ENCODE assay signal across 24 cellular contexts in the genomic region with DNA sequence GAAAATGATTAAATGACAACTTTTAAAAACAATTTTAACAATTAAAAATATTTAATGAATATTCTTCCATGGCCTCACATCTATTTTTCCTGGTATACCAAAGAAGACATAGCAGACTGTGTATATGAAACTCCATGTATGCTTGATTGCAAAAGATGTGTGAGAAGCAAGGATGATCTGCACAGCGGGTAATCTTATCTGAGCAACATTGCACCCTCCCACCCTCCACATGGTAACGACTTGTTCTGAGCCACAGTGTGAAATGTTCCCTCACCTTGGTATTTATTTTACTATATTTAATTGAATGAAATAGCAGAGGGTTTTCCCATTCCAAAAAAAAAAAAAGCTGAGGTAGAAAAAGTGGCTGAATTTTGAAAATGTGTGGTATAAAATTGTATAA.
"Had no signal": no experiment of that assay in that cellular context is flagged by ENCODE, and none has a peak within 500 bp of the region (broad histone marks: within the 10 kb centered on the region; RNA-seq: fewer than 3 reads in every experiment).

No MANE protein-coding gene starts in this region.

- ATAC-seq: activated CD8-positive, alpha-beta T cell treated with anti-CD3 and anti-CD28 coated beads for 36 hours; activated naive CD8-positive, alpha-beta T cell treated with anti-CD3 and anti-CD28 coated beads, Interleukin-2, amount 50 U/mL, for 24 hours; activated T-cell treated with anti-CD3 and anti-CD28 coated beads, Interleukin-2, amount 50 U/mL, for 4 hours; activated T-cell treated with anti-CD3 and anti-CD28 coated beads, Interleukin-2, amount 50 U/mL, for 72 hours; activated T-helper 17 cell treated with anti-CD3 and anti-CD28 coated beads, Interleukin-2, amount 50 U/mL, for 72 hours had no signal

- DNase-seq: activated B cell treated with CpG ODN at 0.5 μM for 24 hours; activated CD4-positive, alpha-beta memory T cell treated with anti-CD3 and anti-CD28 coated beads for 36 hours; activated CD4-positive, alpha-beta T cell treated with anti-CD3 and anti-CD28 coated beads for 4 hours; activated CD4-positive, alpha-beta T cell treated with anti-CD3 and anti-CD28 coated beads, Interleukin-2, amount 10 ng/mL, durations not matched to agents 24 days and 14 days; activated CD4-positive, alpha-beta T cell treated with anti-CD3 and anti-CD28 coated beads, Interleukin-2, amount 50 U/mL, for 1 hour; activated CD4-positive, alpha-beta T cell treated with anti-CD3 and anti-CD28 coated beads, Interleukin-2, amount 50 U/mL, for 4 hours; activated CD4-positive, CD25-positive, alpha-beta regulatory T cell treated with anti-CD3 and anti-CD28 coated beads, Interleukin-2, amount 50 U/mL, for 72 hours; activated CD8-positive, alpha-beta memory T cell treated with anti-CD3 and anti-CD28 coated beads, Interleukin-2, amount 50 U/mL, for 4 hours; activated CD8-positive, alpha-beta T cell treated with anti-CD3 and anti-CD28 coated beads for 36 hours; activated gamma-delta T cell; activated naive CD4-positive, alpha-beta T cell treated with anti-CD3 and anti-CD28 coated beads, Interleukin-2, amount 10 ng/mL, durations not matched to agents 7 days and 5 days; activated naive CD4-positive, alpha-beta T cell treated with Interleukin-2 at 50 U/mL for 16 hours; activated naive CD8-positive, alpha-beta T cell treated with anti-CD3 and anti-CD28 coated beads, Interleukin-2, amount 10 ng/mL, durations not matched to agents 7 days and 5 days; activated naive CD8-positive, alpha-beta T cell treated with anti-CD3 and anti-CD28 coated beads, Interleukin-2, amount 50 U/mL, for 24 hours; activated T-cell treated with anti-CD3 and anti-CD28 coated beads for 4 hours; activated T-cell treated with anti-CD3 and anti-CD28 coated beads, Interleukin-2, amount 50 U/mL, for 1 hour; activated T-cell treated with anti-CD3 and anti-CD28 coated beads, Interleukin-2, amount 50 U/mL, for 4 hours; activated T-cell treated with anti-CD3 and anti-CD28 coated beads, Interleukin-2, amount 50 U/mL, for 72 hours; caudate nucleus; cerebellar nuclear complex; T-helper 1 cell; T-helper 2 cell; T-helper 9 cell had no signal
